In genomic region chr9:32926901-32927300, GRCh38 we compare ENCODE assay signal across 1 cellular context.
TF ChIP-seq lines count a peak whose summit lies in the region.

No MANE protein-coding gene starts in this region.

TF ChIP-seq in SK-N-SH treated with all-trans-retinoic acid at 6 μM for 48 hours, 23 proteins besides CTCF, POLR2A, EP300 and RAD21 (continued from another document):
- TF ChIP-seq CREB5 (CRISPR knock-in tag; IDR thresholded peaks at IDR 0.05; ENCODE audit: low read depth) (no peak), ESRRG (CRISPR knock-in tag; IDR thresholded peaks at IDR 0.05) (no peak)
TF ChIP-seq in SK-N-SH treated with all-trans-retinoic acid at 6 μM for 48 hours: peak in this region for 0.
